In the genomic region with DNA sequence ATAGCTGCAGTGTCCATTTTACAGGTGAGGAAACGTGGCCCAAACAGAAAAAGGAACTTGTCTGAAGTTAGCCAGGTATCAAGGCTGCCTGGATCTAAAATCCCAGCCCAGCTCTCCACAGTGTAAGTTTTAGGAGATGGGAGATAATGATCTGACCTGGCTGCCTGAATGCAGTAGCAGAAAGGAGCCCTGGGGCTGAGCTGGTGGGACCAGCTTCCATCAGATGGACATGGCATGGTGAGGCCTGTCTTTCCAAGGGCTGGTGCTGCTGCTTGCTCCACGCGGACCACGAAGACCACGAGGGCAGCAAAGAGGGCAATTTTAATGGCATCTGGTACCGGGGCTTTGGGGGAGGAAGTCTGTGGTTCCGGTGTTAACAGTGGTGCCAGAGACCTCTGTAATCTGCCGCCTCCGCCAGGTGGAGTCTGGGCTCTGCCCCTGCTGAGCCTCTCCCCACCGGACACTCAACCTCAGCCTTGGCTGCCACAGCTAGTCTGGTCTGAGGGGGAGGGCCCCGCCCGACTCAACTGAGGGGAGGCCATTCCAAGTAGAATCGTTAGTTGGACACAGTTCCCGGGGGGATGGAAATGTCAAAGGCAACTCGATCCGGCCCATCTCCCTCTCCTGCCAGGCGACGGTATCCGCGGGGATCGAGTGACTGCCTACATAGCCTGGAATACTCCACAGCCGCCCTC, we compare ENCODE assay signal across 8 cellular contexts. TPM values are rescaled to one million over a fixed set of nuclear protein-coding genes. Genes with fewer than 3 reads are reported as not detected.
DNase-seq lines count a peak whose midpoint lies in the region; ATAC-seq and TF ChIP-seq lines count a peak whose summit lies in the region.

No MANE protein-coding gene starts in this region.

- H3K4me2 ChIP-seq in hepatocyte: peak overlapping the region; percentile 81

- peak; percentile 69 for DNase-seq in DMS53 (lab: John Stamatoyannopoulos, UW)
- no peak for DNase-seq in HFF-Myc (ENCODE audit: extremely low read depth, low read depth)
- DNase-seq in RWPE2 (ENCODE audit: low spot score): no peak
- peak; percentile 11 for DNase-seq in amniotic epithelial cell (ENCODE audit: low read depth)
- peak; percentile 75 for DNase-seq in hepatocyte (ENCODE audit: low spot score)
- DNase-seq in psoas muscle: peak; percentile 69 to 84
- DNase-seq in T1000 (lab: John Stamatoyannopoulos, UW): no peak

- peak overlapping the region; percentile 52 for H3K4me3 ChIP-seq in HFF-Myc (replicated peaks; ENCODE audit: low read depth, low read length)
- H3K4me3 ChIP-seq in RWPE2 (ENCODE audit: severe bottlenecking): peak overlapping the region; percentile 52
- H3K4me3 ChIP-seq in hepatocyte: peak overlapping the region; percentile 43
- peak overlapping the region; percentile 71 for H3K4me3 ChIP-seq in psoas muscle

- H4K20me1 ChIP-seq in hepatocyte (ENCODE audit: insufficient read depth, poor library complexity, severe bottlenecking): no peaks in the 10 kb centered on the region

- no peaks in the 10 kb centered on the region for H3K9me3 ChIP-seq in RWPE2 (ENCODE audit: severe bottlenecking)
- no peaks in the 10 kb centered on the region for H3K9me3 ChIP-seq in hepatocyte (ENCODE audit: low read depth)
- no peaks in the 10 kb centered on the region for H3K9me3 ChIP-seq in psoas muscle

- H3K79me2 ChIP-seq in hepatocyte: peaks cover 6% of the 10 kb centered on the region

- intact Hi-C loops in psoas muscle (cut with DNase I): loop anchor here (5.0 kb wide), 1 partner anchor 119 kb away; no protein-coding TSS in a partner anchor

- TF ChIP-seq CTCF in HFF-Myc (IDR thresholded peaks at IDR 0.05; ENCODE audit: low read depth, low read length, missing control alignments) (no peak), RWPE2 (IDR thresholded peaks at IDR 0.05; ENCODE audit: poor library complexity, severe bottlenecking) (peak; percentile 52), hepatocyte (IDR thresholded peaks at IDR 0.05; ENCODE audit: poor library complexity) (no peak), psoas muscle (IDR thresholded peaks at IDR 0.05) (peak; percentile 18)

- ATAC-seq in RWPE2 (ENCODE audit: low read depth): peak; percentile 41
- ATAC-seq in psoas muscle: peak; percentile 47 to 69 (median 64)
- no peak for ATAC-seq in HG03469 (IDR thresholded peaks at IDR 0.05; ENCODE audit: unreplicated experiment)

- peaks cover 9% of the 10 kb centered on the region for H3K36me3 ChIP-seq in RWPE2 (ENCODE audit: low read depth)
- H3K36me3 ChIP-seq in hepatocyte (replicated peaks; ENCODE audit: insufficient read depth, low read depth): no peaks in the 10 kb centered on the region
- peaks cover 0 to 15% of the 10 kb centered on the region in 2 donors for H3K36me3 ChIP-seq in psoas muscle (ENCODE audit: insufficient read depth in 1 of 2, low read depth in 1 of 2)

- no peaks in the 10 kb centered on the region for H3K9me2 ChIP-seq in hepatocyte (replicated peaks; ENCODE audit: insufficient read depth)

- H3K27ac ChIP-seq in RWPE2 (ENCODE audit: poor library complexity, severe bottlenecking) (peak overlapping the region; percentile 43), hepatocyte (peak overlapping the region; percentile 88), psoas muscle (peak overlapping the region; percentile 78)

- peaks cover 14% of the 10 kb centered on the region for H3K4me1 ChIP-seq in RWPE2 (ENCODE audit: insufficient read depth, poor library complexity, severe bottlenecking)
- peaks cover 18% of the 10 kb centered on the region for H3K4me1 ChIP-seq in hepatocyte (ENCODE audit: insufficient read depth)
- H3K4me1 ChIP-seq in psoas muscle: peaks cover 24% of the 10 kb centered on the region

- H3K27me3 ChIP-seq in RWPE2 (ENCODE audit: insufficient read depth, poor library complexity, severe bottlenecking) (no peaks in the 10 kb centered on the region), hepatocyte (no peaks in the 10 kb centered on the region), psoas muscle (ENCODE audit: insufficient read depth in 3 of 3, low read length in 2 of 3) (no peaks in the 10 kb centered on the region)

- 7% methylated on average over 19 of the region's 22 CpGs for WGBS in hepatocyte (ENCODE audit: low lambda C conversion rate, missing lambda C conversion rate)
- WGBS in psoas muscle, 3 donors: 3 to 12% (median 7%) methylated on average over 16 to 22 of the region's 22 CpGs

- peak overlapping the region; percentile 43 for H2AFZ ChIP-seq in hepatocyte

RNA-seq across cellular contexts. Expression of gene MYORG, which starts 0.7 kb away (rescaled TPM):
- total RNA-seq in hepatocyte: 30.0 and 32.2 TPM in 2 replicates
- polyA plus RNA-seq in hepatocyte: 13.2 and 23.4 TPM in 2 replicates
- total RNA-seq in psoas muscle: 10 to 100 TPM; 16.3 to 34.1 (median 25.1) TPM
- polyA plus RNA-seq in psoas muscle: 10 to 100 TPM in 2 of 3 donors, 1 to 10 TPM in 1; 6.3 to 50.7 (median 38.6) TPM

RNA-seq across cellular contexts. Expression of gene NUDT2, which starts 46.7 kb away (rescaled TPM):
- total RNA-seq in hepatocyte (19.6 and 29.0 TPM in 2 replicates), psoas muscle (10 to 100 TPM; 14.7 to 19.7 (median 16.4) TPM)
- polyA plus RNA-seq in hepatocyte (23.4 and 40.8 TPM in 2 replicates), psoas muscle (10 to 100 TPM; 19.6 to 31.0 (median 28.3) TPM)

RNA-seq across cellular contexts. Expression of gene KIF24, which starts 47.0 kb away (rescaled TPM):
- total RNA-seq in hepatocyte (1.3 and 1.8 TPM in 2 replicates), psoas muscle (1 to 10 TPM in 1 of 4 donors, under 1 TPM in 3; 0.37 to 1.6 (median 0.52) TPM)
- polyA plus RNA-seq in hepatocyte (0.71 and 1.0 TPM in 2 replicates), psoas muscle (under 1 TPM; 0.10 to 0.57 (median 0.18) TPM)

Comparison
In these comparisons a context has a peak if more than half of its experiments do, and no peak if none do; other contexts are left out.
1. DNase-seq: peak in DMS53 (single experiment), amniotic epithelial cell (single experiment), hepatocyte (single experiment) and psoas muscle (2 of 2); none in HFF-Myc (single experiment), RWPE2 (single experiment) and T1000 (single experiment).
2. CTCF ChIP-seq: peak in RWPE2 (single experiment) and psoas muscle (single experiment); none in HFF-Myc (single experiment) and hepatocyte (single experiment).
3. Peak in every context shown above with its lines, with median percentiles within 50 percentile points of each other: H3K4me3 ChIP-seq and H3K27ac ChIP-seq.